1 cellular context compared by ENCODE assay signal in genomic region chr6:49815166-49815565, GRCh38.
TF ChIP-seq lines count a peak whose summit lies in the region.

No MANE protein-coding gene starts in this region.

TF ChIP-seq in K562, 482 proteins besides CTCF, POLR2A, EP300 and RAD21:
- no peak for TF ChIP-seq GATA2 (CRISPR knock-in tag; IDR thresholded peaks at IDR 0.05)
- no peak for TF ChIP-seq PCBP1 (IDR thresholded peaks at IDR 0.05; ENCODE audit: low read depth, low read length, poor library complexity, severe bottlenecking)
- no peak for TF ChIP-seq ZNF224 (CRISPR knock-in tag; IDR thresholded peaks at IDR 0.05)
- TF ChIP-seq, protein P1, sequence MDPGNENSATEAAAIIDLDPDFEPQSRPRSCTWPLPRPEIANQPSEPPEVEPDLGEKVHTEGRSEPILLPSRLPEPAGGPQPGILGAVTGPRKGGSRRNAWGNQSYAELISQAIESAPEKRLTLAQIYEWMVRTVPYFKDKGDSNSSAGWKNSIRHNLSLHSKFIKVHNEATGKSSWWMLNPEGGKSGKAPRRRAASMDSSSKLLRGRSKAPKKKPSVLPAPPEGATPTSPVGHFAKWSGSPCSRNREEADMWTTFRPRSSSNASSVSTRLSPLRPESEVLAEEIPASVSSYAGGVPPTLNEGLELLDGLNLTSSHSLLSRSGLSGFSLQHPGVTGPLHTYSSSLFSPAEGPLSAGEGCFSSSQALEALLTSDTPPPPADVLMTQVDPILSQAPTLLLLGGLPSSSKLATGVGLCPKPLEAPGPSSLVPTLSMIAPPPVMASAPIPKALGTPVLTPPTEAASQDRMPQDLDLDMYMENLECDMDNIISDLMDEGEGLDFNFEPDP (CRISPR knock-in tag; IDR thresholded peaks at IDR 0.05): no peak
- TF ChIP-seq CCAR2 (IDR thresholded peaks at IDR 0.05; ENCODE audit: low read depth, low read length): no peak
- TF ChIP-seq PHB (CRISPR knock-in tag; IDR thresholded peaks at IDR 0.05): no peak
- no peak for TF ChIP-seq RBM22 (IDR thresholded peaks at IDR 0.05; ENCODE audit: low read depth, low read length, poor library complexity, severe bottlenecking)
- no peak for TF ChIP-seq LEF1 (IDR thresholded peaks at IDR 0.05)
- TF ChIP-seq ZNF668 (CRISPR knock-in tag; IDR thresholded peaks at IDR 0.05): no peak
- no peak for TF ChIP-seq NRF1 (conservative IDR thresholded peaks at IDR 0.05 in 1 of 2, IDR thresholded peaks at IDR 0.05 in 1 of 2)
- TF ChIP-seq PRMT5 (CRISPR knock-in tag; IDR thresholded peaks at IDR 0.05): no peak
